Comparison of ENCODE assay signal across 30 cellular contexts in the genomic region with DNA sequence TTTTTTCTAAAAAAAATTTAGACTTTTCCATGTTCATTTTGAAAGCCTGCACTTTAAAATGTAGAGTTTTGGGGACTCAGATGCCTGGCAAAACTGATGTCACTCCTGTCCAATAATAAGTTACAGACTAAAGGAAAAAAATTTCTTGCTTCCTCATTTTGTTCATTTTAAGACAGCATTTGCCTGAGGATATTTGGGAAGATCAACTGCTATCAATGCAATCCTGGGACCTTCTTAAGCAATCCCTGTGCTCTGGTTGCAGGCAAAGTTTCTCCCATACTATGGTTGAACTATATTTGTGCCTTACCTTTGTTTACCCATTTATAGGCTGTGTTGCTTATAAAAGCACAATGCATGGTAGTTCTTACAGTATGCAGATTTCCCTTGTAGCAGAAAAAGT.
"Had no signal": no experiment of that assay in that cellular context is flagged by ENCODE, and none has a peak within 500 bp of the region (broad histone marks: within the 10 kb centered on the region; RNA-seq: fewer than 3 reads in every experiment).

No MANE protein-coding gene starts in this region.

- H3K4me1 ChIP-seq: colonic mucosa, gastroesophageal sphincter, heart right ventricle had no signal

- H3K27me3 Mint-ChIP-seq: activated CD8-positive, alpha-beta T cell treated with anti-CD3 and anti-CD28 coated beads for 36 hours; activated naive CD8-positive, alpha-beta T cell; activated T-helper 17 cell treated with anti-CD3 and anti-CD28 coated beads, Interleukin-2, amount 50 U/mL, for 72 hours had no signal

- H3K36me3 ChIP-seq: brain microvascular endothelial cell, cardiac muscle cell, colonic mucosa, esophagus squamous epithelium, gastroesophageal sphincter, heart right ventricle had no signal

- ATAC-seq: activated CD8-positive, alpha-beta T cell treated with anti-CD3 and anti-CD28 coated beads for 36 hours; activated T-cell treated with anti-CD3 and anti-CD28 coated beads, Interleukin-2, amount 50 U/mL, for 4 hours; activated T-helper 17 cell treated with anti-CD3 and anti-CD28 coated beads, Interleukin-2, amount 50 U/mL, for 72 hours; gastroesophageal sphincter; heart right ventricle; WTC11 had no signal

- H3K27me3 ChIP-seq: brain microvascular endothelial cell, cardiac muscle cell, colonic mucosa, esophagus squamous epithelium, gastroesophageal sphincter, heart right ventricle, hepatocyte had no signal

- H3K27ac Mint-ChIP-seq: activated CD8-positive, alpha-beta T cell treated with anti-CD3 and anti-CD28 coated beads for 36 hours; activated naive CD8-positive, alpha-beta T cell; activated T-helper 17 cell treated with anti-CD3 and anti-CD28 coated beads, Interleukin-2, amount 50 U/mL, for 72 hours; WTC11 had no signal

- H3K27ac ChIP-seq: brain microvascular endothelial cell, cardiac muscle cell, colonic mucosa, esophagus squamous epithelium, gastroesophageal sphincter, heart right ventricle, hepatocyte, VCaP had no signal

- H3K4me3 Mint-ChIP-seq: activated CD8-positive, alpha-beta T cell treated with anti-CD3 and anti-CD28 coated beads for 36 hours; activated naive CD8-positive, alpha-beta T cell; activated T-cell treated with anti-CD3 and anti-CD28 coated beads, Interleukin-2, amount 50 U/mL, for 4 hours; activated T-helper 17 cell treated with anti-CD3 and anti-CD28 coated beads, Interleukin-2, amount 50 U/mL, for 72 hours; WTC11 had no signal

- H3K4me1 Mint-ChIP-seq: activated T-helper 17 cell treated with anti-CD3 and anti-CD28 coated beads, Interleukin-2, amount 50 U/mL, for 72 hours had no signal

- H3K4me3 ChIP-seq: cardiac muscle cell, colonic mucosa, esophagus squamous epithelium, gastroesophageal sphincter, heart right ventricle, hepatocyte had no signal

- H3K79me2 ChIP-seq: hepatocyte had no signal

- H3K9me3 ChIP-seq: colonic mucosa, esophagus squamous epithelium, gastroesophageal sphincter, heart right ventricle had no signal

- H3K9me3 Mint-ChIP-seq: activated T-cell treated with anti-CD3 and anti-CD28 coated beads, Interleukin-2, amount 50 U/mL, for 4 hours had no signal

- H2AFZ ChIP-seq: hepatocyte had no signal

- FAIRE-seq: TTC549 had no signal

- DNase-seq: activated CD4-positive, alpha-beta T cell treated with anti-CD3 and anti-CD28 coated beads for 1 hour; activated CD4-positive, alpha-beta T cell treated with anti-CD3 and anti-CD28 coated beads for 4 hours; activated CD4-positive, alpha-beta T cell treated with anti-CD3 and anti-CD28 coated beads, Interleukin-2, amount 50 U/mL, for 1 hour; activated CD4-positive, alpha-beta T cell treated with anti-CD3 and anti-CD28 coated beads, Interleukin-2, amount 50 U/mL, for 48 hours; activated CD8-positive, alpha-beta memory T cell treated with anti-CD3 and anti-CD28 coated beads for 24 hours; activated CD8-positive, alpha-beta T cell treated with anti-CD3 and anti-CD28 coated beads for 36 hours; activated effector memory CD4-positive, alpha-beta T cell treated with Interleukin-2 at 50 U/mL for 16 hours; activated gamma-delta T cell treated with Interleukin-2 at 50 U/mL for 16 hours; activated naive CD4-positive, alpha-beta T cell treated with anti-CD3 and anti-CD28 coated beads, Interleukin-2, amount 50 U/mL, for 16 hours; activated naive CD4-positive, alpha-beta T cell treated with Interleukin-2 at 50 U/mL for 16 hours; activated T-cell treated with anti-CD3 and anti-CD28 coated beads, Interleukin-2, amount 50 U/mL, for 4 hours; amniotic stem cell; anterior cingulate cortex; brain microvascular endothelial cell; central memory CD4-positive, alpha-beta T cell; cerebellar nuclear complex; colonic mucosa; effector CD8-positive, alpha-beta T cell; esophagus squamous epithelium; foreskin melanocyte; heart right ventricle; T-helper 2 cell had no signal

- H3K36me3 Mint-ChIP-seq: activated naive CD8-positive, alpha-beta T cell had no signal

- H3K4me2 ChIP-seq: hepatocyte had no signal
